ENCODE assay signal across 14 cellular contexts in genomic region chr17:27613425-27613824, GRCh38. TPM values are rescaled to one million over a fixed set of nuclear protein-coding genes. Genes with fewer than 3 reads are reported as not detected.
A peak's percentile ranks its signal among the peaks of the same experiment; 100 is the strongest.
DNase-seq lines count a peak whose midpoint lies in the region; ATAC-seq and TF ChIP-seq lines count a peak whose summit lies in the region.
"Had no signal": no experiment of that assay in that cellular context is flagged by ENCODE, and none has a peak within 500 bp of the region (broad histone marks: within the 10 kb centered on the region; RNA-seq: fewer than 3 reads in every experiment).

No MANE protein-coding gene starts in this region.

- intact Hi-C loops in posterior vena cava (cut with DNase I), result no loop called here

- H3K27me3 ChIP-seq in BLaER1, result no peaks in the 10 kb centered on the region
- no peaks in the 10 kb centered on the region for H3K27me3 ChIP-seq in SK-N-SH (ENCODE audit: insufficient read depth)
- H3K27me3 ChIP-seq: BE2C had no signal

- CTCF ChIA-PET in SK-N-SH (lab: Yijun Ruan, JAX), result interaction anchor here (11.1 to 20.9 kb wide), 2 partner anchors 11 to 36 kb away, joined by 115 to 365 read pairs; no protein-coding TSS in a partner anchor

- H3K4me2 ChIP-seq in BLaER1 (peak overlapping the region; percentile 52), SK-N-SH (no peak overlapping the region)

- no peaks in the 10 kb centered on the region for H4K20me1 ChIP-seq in BLaER1
- no peaks in the 10 kb centered on the region for H4K20me1 ChIP-seq in SK-N-SH (ENCODE audit: insufficient read depth)

- no peaks in the 10 kb centered on the region for H3K79me2 ChIP-seq in SK-N-SH (ENCODE audit: insufficient read depth)

- no peaks in the 10 kb centered on the region for H3K9me2 ChIP-seq in SK-N-SH

- H3K4me1 ChIP-seq in BLaER1 (peaks cover 81% of the 10 kb centered on the region), SK-N-SH (ENCODE audit: control insufficient read depth in 1 of 2, insufficient read depth in 2 of 2, low read depth in 1 of 2, low read length in 1 of 2) (no peaks in the 10 kb centered on the region; a peak in 1 of 4 replicates)
- H3K4me1 ChIP-seq: BE2C, HAP-1 had no signal

- peak in 50 of 76 experiments; percentile 9 to 83 (median 44) for DNase-seq in HUDEP-2 (lab: John Stamatoyannopoulos, UW; ENCODE audit: unreplicated experiment in 76 of 76)
- DNase-seq in erythroblast (lab: John Stamatoyannopoulos, UW), result peak; percentile 53 to 91
- peak; percentile 19 for DNase-seq in posterior vena cava (ENCODE audit: low spot score)
- DNase-seq in SK-N-SH, result no peak
- DNase-seq in DMS53 (lab: John Stamatoyannopoulos, UW), result no peak
- DNase-seq: BE2C; CD4-positive, CD25-positive, alpha-beta regulatory T cell; CD8-positive, alpha-beta memory T cell; COR-L47; DMS 273 treated with DMSO at 0.1 percent for 48 hours; GM23248 had no signal

- H3K9ac ChIP-seq in BLaER1, result peak overlapping the region; percentile 34; the same call in 1 of the 2 replicates
- H3K9ac ChIP-seq in SK-N-SH, result no peak overlapping the region
- H3K9ac ChIP-seq: GM23248 had no signal

- no peak for TF ChIP-seq EP300 in SK-N-SH (IDR thresholded peaks at IDR 0.05; ENCODE audit: borderline replicate concordance in 1 of 2, low read depth in 1 of 2, low read length in 1 of 2)

- H3K27ac ChIP-seq in BLaER1 (peak overlapping the region; percentile 45; the same call in 1 of the 2 replicates), SK-N-SH (ENCODE audit: low read depth in 2 of 2, low read length in 1 of 2) (no peak overlapping the region)
- H3K27ac ChIP-seq: GM23248 had no signal

- TF ChIP-seq RAD21 in SK-N-SH (IDR thresholded peaks at IDR 0.05; ENCODE audit: low read length), result no peak

- no peak for ATAC-seq in GM21367 (IDR thresholded peaks at IDR 0.05; ENCODE audit: unreplicated experiment)

- no peak overlapping the region for H2AFZ ChIP-seq in SK-N-SH (ENCODE audit: low read depth)
- H2AFZ ChIP-seq: GM23248 had no signal

- H3K9me3 ChIP-seq in BLaER1 (peaks cover 13% of the 10 kb centered on the region; the same call in 1 of the 2 replicates), SK-N-SH (no peaks in the 10 kb centered on the region)
- H3K9me3 ChIP-seq: BE2C, HAP-1 had no signal

- H3K36me3 ChIP-seq in BLaER1 (peaks cover 42% of the 10 kb centered on the region), SK-N-SH (replicated peaks in 1 of 2; ENCODE audit: control insufficient read depth in 1 of 2, insufficient read depth in 2 of 2, low read length in 1 of 2) (peaks cover 8 to 50% of the 10 kb centered on the region in 2 experiments)
- H3K36me3 ChIP-seq: BE2C, HAP-1 had no signal

- POLR2A ChIA-PET in SK-N-SH (lab: Yijun Ruan, JAX), result no interaction called here

- H3F3A ChIP-seq in SK-N-SH (replicated peaks; ENCODE audit: insufficient read depth), result no peaks in the 10 kb centered on the region

- WGBS in SK-N-SH (ENCODE audit: low lambda C conversion rate), result 94% methylated on average over 3 of the region's 3 CpGs

- TF ChIP-seq POLR2A in erythroblast (IDR thresholded peaks at IDR 0.05; ENCODE audit: low read length), result no peak

- no peak for TF ChIP-seq CTCF in SK-N-SH (IDR thresholded peaks at IDR 0.05)

- no peak overlapping the region for H3K4me3 ChIP-seq in BLaER1
- no peak overlapping the region for H3K4me3 ChIP-seq in SK-N-SH (ENCODE audit: low read depth in 2 of 2, low read length in 1 of 2)
- H3K4me3 ChIP-seq: GM23248, HAP-1 had no signal

TF ChIP-seq in SK-N-SH, 30 proteins besides CTCF, POLR2A, EP300 and RAD21:
- no peak for TF ChIP-seq NRF1 (IDR thresholded peaks at IDR 0.05; ENCODE audit: low read depth, low read length)
- no peak for TF ChIP-seq TEAD4 (IDR thresholded peaks at IDR 0.05; ENCODE audit: borderline replicate concordance, insufficient read depth)
- no peak for TF ChIP-seq MEF2A (IDR thresholded peaks at IDR 0.05; ENCODE audit: borderline replicate concordance, low read depth)
- no peak for TF ChIP-seq ELF1 (IDR thresholded peaks at IDR 0.05)
- TF ChIP-seq GABPA (IDR thresholded peaks at IDR 0.05; ENCODE audit: low read depth), result no peak
- no peak for TF ChIP-seq EZH2phosphoT487 (IDR thresholded peaks at IDR 0.05; ENCODE audit: borderline replicate concordance, low read depth)
- TF ChIP-seq RCOR1 (IDR thresholded peaks at IDR 0.05; ENCODE audit: low read length), result no peak
- TF ChIP-seq REST (IDR thresholded peaks at IDR 0.05; ENCODE audit: low read depth, low read length), result no peak
- no peak for TF ChIP-seq NFIC (IDR thresholded peaks at IDR 0.05; ENCODE audit: borderline replicate concordance)
- no peak for TF ChIP-seq POLR2AphosphoS5 (IDR thresholded peaks at IDR 0.05; ENCODE audit: low read depth, low read length)
- TF ChIP-seq FOXM1 (IDR thresholded peaks at IDR 0.05; ENCODE audit: low read depth), result no peak
- no peak for TF ChIP-seq YY1 (IDR thresholded peaks at IDR 0.05; ENCODE audit: low read depth)
- no peak for TF ChIP-seq TAF1 (IDR thresholded peaks at IDR 0.05; ENCODE audit: borderline replicate concordance, low read depth, low read length)
- TF ChIP-seq ZBTB33 (IDR thresholded peaks at IDR 0.05; ENCODE audit: borderline replicate concordance, low read depth), result no peak
- no peak for TF ChIP-seq TCF12 (IDR thresholded peaks at IDR 0.05)
- no peak for TF ChIP-seq RFX5 (IDR thresholded peaks at IDR 0.05; ENCODE audit: low read length)
- no peak for TF ChIP-seq MXI1 (IDR thresholded peaks at IDR 0.05; ENCODE audit: low read depth, low read length)
- no peak for TF ChIP-seq MAX (IDR thresholded peaks at IDR 0.05; ENCODE audit: low read depth)
- no peak for TF ChIP-seq FOSL2 (IDR thresholded peaks at IDR 0.05; ENCODE audit: borderline replicate concordance, low read depth)
- TF ChIP-seq SMC3 (IDR thresholded peaks at IDR 0.05; ENCODE audit: low read depth, low read length), result no peak

RNA-seq across cellular contexts. Expression of gene LGALS9, which starts 17.6 kb away (rescaled TPM):
- total RNA-seq in posterior vena cava, result 10 to 100 TPM; 53.9 to 56.9 TPM
- polyA plus RNA-seq in SK-N-SH (2012; rRNA removed), result 0.21 and 0.37 TPM in 2 replicates
- polyA plus RNA-seq in SK-N-SH (2012; cell fraction: cytosol; rRNA removed), result 0.07 TPM in 1 of 2 replicates, not detected in the other
- polyA plus RNA-seq in SK-N-SH (2012; cell fraction: nucleus; rRNA removed), result 0.66 and 0.68 TPM in 2 replicates

Comparison
In these comparisons a context has a peak if more than half of its experiments do, and no peak if none do; other contexts are left out.
1. DNase-seq: peak in HUDEP-2 (50 of 76), erythroblast (2 of 2) and posterior vena cava (single experiment); none in SK-N-SH (single experiment) and DMS53 (single experiment).